ENCODE assay signal across 8 cellular contexts in the genomic region with DNA sequence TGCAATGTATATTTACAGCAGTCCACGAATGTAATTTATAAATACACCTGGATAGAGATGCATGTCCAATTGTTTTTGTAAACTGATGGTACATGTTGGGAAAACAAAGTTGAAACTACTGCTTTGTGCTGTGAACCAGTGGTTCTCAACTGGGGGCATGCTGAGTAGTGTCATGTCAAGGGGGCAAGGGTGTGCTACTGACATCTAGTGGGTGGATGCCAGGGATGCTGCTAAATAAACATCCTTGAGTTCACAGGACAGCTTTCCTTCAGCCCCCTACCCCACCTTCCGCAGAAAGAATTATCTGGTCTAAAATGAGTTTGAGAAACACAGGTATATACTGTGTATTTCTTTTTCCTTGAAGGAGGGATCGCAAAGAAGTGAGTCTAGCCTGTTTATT.
A peak's percentile ranks its signal among the peaks of the same experiment; 100 is the strongest.
DNase-seq lines count a peak whose midpoint lies in the region; ATAC-seq, FAIRE-seq and TF ChIP-seq lines count a peak whose summit lies in the region.

No MANE protein-coding gene starts in this region.

- POLR2A ChIA-PET in activated CD4-positive, alpha-beta T cell treated with anti-CD3 and anti-CD28 coated beads, Interleukin-2, amount 10 ng/mL, durations not matched to agents 7 days and 5 days (lab: Charles Lee), result no interaction called here

- no peaks in the 10 kb centered on the region for H3K27me3 ChIP-seq in Loucy (ENCODE audit: insufficient read depth, low read length, poor library complexity, severe bottlenecking)

- H3K27me3 Mint-ChIP-seq in activated CD4-positive, alpha-beta T cell treated with anti-CD3 and anti-CD28 coated beads, Interleukin-2, amount 10 ng/mL, durations not matched to agents 7 days and 5 days, result no peaks in the 10 kb centered on the region

- H3K27ac ChIP-seq in kidney (ENCODE audit: low read depth in 2 of 2, low read length in 2 of 2), result no peak overlapping the region

- no peak overlapping the region for H3K27ac Mint-ChIP-seq in activated CD4-positive, alpha-beta T cell treated with anti-CD3 and anti-CD28 coated beads, Interleukin-2, amount 10 ng/mL, durations not matched to agents 7 days and 5 days

- H3K36me3 ChIP-seq in Loucy (ENCODE audit: insufficient read depth, low read length), result no peaks in the 10 kb centered on the region
- H3K36me3 ChIP-seq in kidney (ENCODE audit: control insufficient read depth in 1 of 2, insufficient read depth in 2 of 2, low read length in 2 of 2), result no peaks in the 10 kb centered on the region

- no peak overlapping the region for H3K4me2 ChIP-seq in Loucy (ENCODE audit: low read depth, low read length, poor library complexity, severe bottlenecking)

- peak; percentile 62 for TF ChIP-seq CTCF in Loucy (conservative IDR thresholded peaks at IDR 0.05; ENCODE audit: low read length)
- peak; percentile 26 for TF ChIP-seq CTCF in WI38 (IDR thresholded peaks at IDR 0.05; ENCODE audit: low read depth, low read length)
- peak; percentile 53 for TF ChIP-seq CTCF in kidney (IDR thresholded peaks at IDR 0.05; ENCODE audit: borderline replicate concordance, extremely low read depth, insufficient read depth)

- DNase-seq in AG08395 (ENCODE audit: low spot score), result peak; percentile 7
- peak; percentile 3 for DNase-seq in GM19239 (ENCODE audit: insufficient read length, low spot score)
- no peak for DNase-seq in kidney
- DNase-seq in activated CD4-positive, alpha-beta T cell treated with anti-CD3 and anti-CD28 coated beads, Interleukin-2, amount 10 ng/mL, durations not matched to agents 7 days and 5 days, result no peak
- DNase-seq in stimulated activated CD4-positive, alpha-beta T cell treated with anti-CD3 and anti-CD28 coated beads, Interleukin-15, amount 100 ng/mL, for 24 hours, result no peak

- FAIRE-seq in GM19239 (lab: Jason Lieb, UNC) (peak; percentile 14), kidney (lab: Jason Lieb, UNC) (no peak)

- H3K9me2 ChIP-seq in Loucy (replicated peaks; ENCODE audit: low read depth, low read length), result no peaks in the 10 kb centered on the region

- no peak for ATAC-seq in HG03196 (IDR thresholded peaks at IDR 0.05; ENCODE audit: unreplicated experiment)

- H3F3A ChIP-seq in Loucy (ENCODE audit: low read depth), result no peaks in the 10 kb centered on the region

- no peak overlapping the region for H2AFZ ChIP-seq in Loucy (ENCODE audit: low read length)

- H3K4me3 ChIP-seq in Loucy (ENCODE audit: low read length, poor library complexity, severe bottlenecking) (no peak overlapping the region), WI38 (ENCODE audit: low read depth, low read length) (no peak overlapping the region), kidney (ENCODE audit: low read length in 2 of 2) (no peak overlapping the region)

- H3K9ac ChIP-seq in Loucy (ENCODE audit: low read depth, low read length, poor library complexity, severe bottlenecking) (no peak overlapping the region), kidney (ENCODE audit: low read length in 2 of 2) (no peak overlapping the region)

- H4K20me1 ChIP-seq in Loucy (ENCODE audit: insufficient read depth, low read length, poor library complexity, severe bottlenecking), result no peaks in the 10 kb centered on the region

- intact Hi-C loops in kidney (cut with DNase I), result no loop called here

- H3K9me3 ChIP-seq in Loucy (ENCODE audit: insufficient read depth, low read depth, low read length) (no peaks in the 10 kb centered on the region), kidney (ENCODE audit: control insufficient read depth in 1 of 2, low read length in 2 of 2) (no peaks in the 10 kb centered on the region)

- no peaks in the 10 kb centered on the region for H3K36me3 Mint-ChIP-seq in activated CD4-positive, alpha-beta T cell treated with anti-CD3 and anti-CD28 coated beads, Interleukin-2, amount 10 ng/mL, durations not matched to agents 7 days and 5 days (ENCODE audit: low read depth)

- CTCF ChIA-PET in activated CD4-positive, alpha-beta T cell treated with anti-CD3 and anti-CD28 coated beads, Interleukin-2, amount 10 ng/mL, durations not matched to agents 7 days and 5 days (lab: Charles Lee), result no interaction called here

- H3K4me1 ChIP-seq in Loucy (ENCODE audit: insufficient read depth, low read length, poor library complexity, severe bottlenecking) (no peaks in the 10 kb centered on the region), kidney (ENCODE audit: control insufficient read depth in 1 of 2, insufficient read depth in 1 of 2, low read depth in 1 of 2, low read length in 2 of 2) (no peaks in the 10 kb centered on the region)

- H3K4me3 Mint-ChIP-seq in activated CD4-positive, alpha-beta T cell treated with anti-CD3 and anti-CD28 coated beads, Interleukin-2, amount 10 ng/mL, durations not matched to agents 7 days and 5 days, result no peak overlapping the region

- no peaks in the 10 kb centered on the region for H3K9me3 Mint-ChIP-seq in activated CD4-positive, alpha-beta T cell treated with anti-CD3 and anti-CD28 coated beads, Interleukin-2, amount 10 ng/mL, durations not matched to agents 7 days and 5 days

- no peaks in the 10 kb centered on the region for H3K4me1 Mint-ChIP-seq in activated CD4-positive, alpha-beta T cell treated with anti-CD3 and anti-CD28 coated beads, Interleukin-2, amount 10 ng/mL, durations not matched to agents 7 days and 5 days

- no peaks in the 10 kb centered on the region for H3K79me2 ChIP-seq in Loucy (ENCODE audit: insufficient read depth, low read length)

Comparison
In these comparisons a context has a peak if more than half of its experiments do, and no peak if none do; other contexts are left out.
1. DNase-seq: peak in AG08395 (single experiment) and GM19239 (single experiment); none in kidney (single experiment), activated CD4-positive, alpha-beta T cell treated with anti-CD3 and anti-CD28 coated beads, Interleukin-2, amount 10 ng/mL, durations not matched to agents 7 days and 5 days (single experiment) and stimulated activated CD4-positive, alpha-beta T cell treated with anti-CD3 and anti-CD28 coated beads, Interleukin-15, amount 100 ng/mL, for 24 hours (single experiment).
2. Peak in every context shown above with its lines, with median percentiles within 50 percentile points of each other: CTCF ChIP-seq.